ENCODE assay signal across 35 cellular contexts in the genomic region with DNA sequence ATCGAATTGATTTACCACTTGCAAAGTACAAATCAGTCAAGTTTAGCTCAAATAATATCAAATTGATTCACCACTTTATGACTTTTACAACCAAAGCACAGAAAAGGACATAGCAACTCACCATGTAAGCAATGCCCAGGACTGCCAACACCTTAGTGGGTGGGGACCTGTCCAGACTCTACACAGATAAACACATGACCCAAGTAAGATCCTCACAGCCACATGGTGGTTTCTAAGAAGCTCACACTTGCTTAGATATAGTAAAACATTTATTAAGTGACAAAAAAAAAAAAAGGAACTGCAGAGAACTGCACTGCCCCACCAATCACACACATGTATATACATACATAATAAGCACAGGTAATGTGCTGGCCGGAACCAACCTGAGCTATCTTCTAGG.
"Had no signal": no experiment of that assay in that cellular context is flagged by ENCODE, and none has a peak within 500 bp of the region (broad histone marks: within the 10 kb centered on the region; RNA-seq: fewer than 3 reads in every experiment).

No MANE protein-coding gene starts in this region.

- H3K36me3 Mint-ChIP-seq: activated CD8-positive, alpha-beta memory T cell treated with anti-CD3 and anti-CD28 coated beads, Interleukin-2, amount 10 ng/mL, durations not matched to agents 7 days and 5 days; activated naive CD4-positive, alpha-beta T cell treated with anti-CD3 and anti-CD28 coated beads, Interleukin-2, amount 10 ng/mL, durations not matched to agents 7 days and 5 days; activated naive CD8-positive, alpha-beta T cell treated with anti-CD3 and anti-CD28 coated beads, Interleukin-2, amount 10 ng/mL, durations not matched to agents 7 days and 5 days had no signal

- ATAC-seq: activated CD4-positive, CD25-positive, alpha-beta regulatory T cell treated with anti-CD3 and anti-CD28 coated beads, Interleukin-2, amount 50 U/mL, for 24 hours; activated CD8-positive, alpha-beta memory T cell treated with anti-CD3 and anti-CD28 coated beads, Interleukin-2, amount 10 ng/mL, durations not matched to agents 7 days and 5 days; activated CD8-positive, alpha-beta T cell treated with anti-CD3 and anti-CD28 coated beads, Interleukin-2, amount 10 ng/mL, durations not matched to agents 7 days and 5 days; activated naive CD4-positive, alpha-beta T cell treated with anti-CD3 and anti-CD28 coated beads, Interleukin-2, amount 50 U/mL, for 72 hours; activated T-cell treated with anti-CD3 and anti-CD28 coated beads, Interleukin-2, amount 50 U/mL, for 72 hours; foreskin keratinocyte; gastrocnemius medialis; heart left ventricle; T-helper 17 cell had no signal

- H3K4me1 Mint-ChIP-seq: activated B cell treated with CpG ODN at 0.5 μM for 24 hours; activated CD8-positive, alpha-beta memory T cell treated with anti-CD3 and anti-CD28 coated beads, Interleukin-2, amount 10 ng/mL, durations not matched to agents 7 days and 5 days; activated naive CD4-positive, alpha-beta T cell treated with anti-CD3 and anti-CD28 coated beads, Interleukin-2, amount 10 ng/mL, durations not matched to agents 7 days and 5 days; activated naive CD8-positive, alpha-beta T cell treated with anti-CD3 and anti-CD28 coated beads, Interleukin-2, amount 10 ng/mL, durations not matched to agents 7 days and 5 days; T-helper 17 cell had no signal

- H3K27me3 Mint-ChIP-seq: activated B cell treated with CpG ODN at 0.5 μM for 24 hours; activated CD8-positive, alpha-beta memory T cell treated with anti-CD3 and anti-CD28 coated beads, Interleukin-2, amount 10 ng/mL, durations not matched to agents 7 days and 5 days; activated naive CD4-positive, alpha-beta T cell treated with anti-CD3 and anti-CD28 coated beads, Interleukin-2, amount 10 ng/mL, durations not matched to agents 7 days and 5 days; activated naive CD8-positive, alpha-beta T cell treated with anti-CD3 and anti-CD28 coated beads, Interleukin-2, amount 10 ng/mL, durations not matched to agents 7 days and 5 days; brain; dendritic cell treated with granulocyte-macrophage colony-stimulating factor and Interleukin-4, amounts not matched to agents 40 ng/mL and 50 ng/mL, for 4 days; T-helper 17 cell had no signal

- H3K36me3 ChIP-seq: breast epithelium, cardiac muscle cell had no signal

- H3K4me3 ChIP-seq: ascending aorta, breast epithelium, cardiac muscle cell, coronary artery, dorsolateral prefrontal cortex, esophagus muscularis mucosa, gastrocnemius medialis, heart left ventricle had no signal

- H3K27ac ChIP-seq: ascending aorta, breast epithelium, cardiac muscle cell, coronary artery, esophagus muscularis mucosa, foreskin keratinocyte, gastrocnemius medialis, heart left ventricle, WERI-Rb-1 had no signal

- H3K27me3 ChIP-seq: ascending aorta, breast epithelium, cardiac muscle cell, dorsolateral prefrontal cortex, esophagus muscularis mucosa, foreskin keratinocyte, gastrocnemius medialis, heart left ventricle had no signal

- H3K9me3 Mint-ChIP-seq: activated B cell treated with CpG ODN at 0.5 μM for 24 hours; activated naive CD4-positive, alpha-beta T cell treated with anti-CD3 and anti-CD28 coated beads, Interleukin-2, amount 10 ng/mL, durations not matched to agents 7 days and 5 days; activated naive CD4-positive, alpha-beta T cell treated with anti-CD3 and anti-CD28 coated beads, Interleukin-2, amount 50 U/mL, for 72 hours; activated naive CD8-positive, alpha-beta T cell treated with anti-CD3 and anti-CD28 coated beads, Interleukin-2, amount 10 ng/mL, durations not matched to agents 7 days and 5 days; activated T-cell treated with anti-CD3 and anti-CD28 coated beads, Interleukin-2, amount 50 U/mL, for 72 hours; brain; dendritic cell treated with granulocyte-macrophage colony-stimulating factor and Interleukin-4, amounts not matched to agents 40 ng/mL and 50 ng/mL, for 4 days; endodermal cell; T-helper 2 cell treated with Interferon-gamma antibody and Interleukin-4, amounts not matched to agents 5 μg/mL and 100 μg/mL, for 36 hours had no signal

- H3K9me3 ChIP-seq: ascending aorta, breast epithelium, esophagus muscularis mucosa, gastrocnemius medialis, heart left ventricle had no signal

- H3K4me1 ChIP-seq: ascending aorta, breast epithelium, esophagus muscularis mucosa, foreskin keratinocyte had no signal

- H3K27ac Mint-ChIP-seq: activated B cell treated with CpG ODN at 0.5 μM for 24 hours; activated CD8-positive, alpha-beta memory T cell treated with anti-CD3 and anti-CD28 coated beads, Interleukin-2, amount 10 ng/mL, durations not matched to agents 7 days and 5 days; activated CD8-positive, alpha-beta T cell treated with anti-CD3 and anti-CD28 coated beads, Interleukin-2, amount 10 ng/mL, durations not matched to agents 7 days and 5 days; activated naive CD4-positive, alpha-beta T cell treated with anti-CD3 and anti-CD28 coated beads, Interleukin-2, amount 10 ng/mL, durations not matched to agents 7 days and 5 days; activated naive CD4-positive, alpha-beta T cell treated with anti-CD3 and anti-CD28 coated beads, Interleukin-2, amount 50 U/mL, for 72 hours; activated naive CD8-positive, alpha-beta T cell treated with anti-CD3 and anti-CD28 coated beads, Interleukin-2, amount 10 ng/mL, durations not matched to agents 7 days and 5 days; activated T-cell treated with anti-CD3 and anti-CD28 coated beads, Interleukin-2, amount 50 U/mL, for 72 hours; brain; dendritic cell treated with granulocyte-macrophage colony-stimulating factor and Interleukin-4, amounts not matched to agents 40 ng/mL and 50 ng/mL, for 4 days; endodermal cell; T-helper 17 cell; T-helper 2 cell treated with Interferon-gamma antibody and Interleukin-4, amounts not matched to agents 5 μg/mL and 100 μg/mL, for 36 hours had no signal

- DNase-seq: activated B cell treated with CpG ODN at 0.5 μM for 24 hours; activated CD4-positive, alpha-beta T cell treated with anti-CD3 and anti-CD28 coated beads for 48 hours; activated CD4-positive, alpha-beta T cell treated with anti-CD3 and anti-CD28 coated beads, Interleukin-2, amount 50 U/mL, for 1 hour; activated CD4-positive, alpha-beta T cell treated with anti-CD3 and anti-CD28 coated beads, Interleukin-2, amount 50 U/mL, for 48 hours; activated CD8-positive, alpha-beta memory T cell treated with anti-CD3 and anti-CD28 coated beads, Interleukin-2, amount 10 ng/mL, durations not matched to agents 7 days and 5 days; activated CD8-positive, alpha-beta memory T cell treated with anti-CD3 and anti-CD28 coated beads, Interleukin-2, amount 50 U/mL, for 4 hours; activated CD8-positive, alpha-beta T cell treated with anti-CD3 and anti-CD28 coated beads, Interleukin-2, amount 10 ng/mL, durations not matched to agents 7 days and 5 days; activated gamma-delta T cell; activated naive CD4-positive, alpha-beta T cell; activated naive CD4-positive, alpha-beta T cell treated with anti-CD3 and anti-CD28 coated beads, Interleukin-2, amount 10 ng/mL, durations not matched to agents 7 days and 5 days; activated naive CD8-positive, alpha-beta T cell treated with anti-CD3 and anti-CD28 coated beads, Interleukin-2, amount 10 ng/mL, durations not matched to agents 7 days and 5 days; activated T-cell treated with anti-CD3 and anti-CD28 coated beads, Interleukin-2, amount 50 U/mL, for 1 hour; activated T-cell treated with anti-CD3 and anti-CD28 coated beads, Interleukin-2, amount 50 U/mL, for 72 hours; central memory CD4-positive, alpha-beta T cell; dorsolateral prefrontal cortex; effector memory CD4-positive, alpha-beta T cell; endodermal cell; foreskin keratinocyte; gastrocnemius medialis; glutamatergic neuron; heart left ventricle; T-helper 1 cell; T-helper 17 cell; T1000; WERI-Rb-1 had no signal

- H3K4me3 Mint-ChIP-seq: activated B cell treated with CpG ODN at 0.5 μM for 24 hours; activated CD8-positive, alpha-beta memory T cell treated with anti-CD3 and anti-CD28 coated beads, Interleukin-2, amount 10 ng/mL, durations not matched to agents 7 days and 5 days; activated CD8-positive, alpha-beta T cell treated with anti-CD3 and anti-CD28 coated beads, Interleukin-2, amount 10 ng/mL, durations not matched to agents 7 days and 5 days; activated naive CD4-positive, alpha-beta T cell treated with anti-CD3 and anti-CD28 coated beads, Interleukin-2, amount 10 ng/mL, durations not matched to agents 7 days and 5 days; activated naive CD8-positive, alpha-beta T cell treated with anti-CD3 and anti-CD28 coated beads, Interleukin-2, amount 10 ng/mL, durations not matched to agents 7 days and 5 days; activated T-cell treated with anti-CD3 and anti-CD28 coated beads, Interleukin-2, amount 50 U/mL, for 72 hours; brain; dendritic cell treated with granulocyte-macrophage colony-stimulating factor and Interleukin-4, amounts not matched to agents 40 ng/mL and 50 ng/mL, for 4 days; endodermal cell; T-helper 17 cell; T-helper 2 cell treated with Interferon-gamma antibody and Interleukin-4, amounts not matched to agents 5 μg/mL and 100 μg/mL, for 36 hours had no signal
